4 cellular contexts compared by ENCODE assay signal in the genomic region with DNA sequence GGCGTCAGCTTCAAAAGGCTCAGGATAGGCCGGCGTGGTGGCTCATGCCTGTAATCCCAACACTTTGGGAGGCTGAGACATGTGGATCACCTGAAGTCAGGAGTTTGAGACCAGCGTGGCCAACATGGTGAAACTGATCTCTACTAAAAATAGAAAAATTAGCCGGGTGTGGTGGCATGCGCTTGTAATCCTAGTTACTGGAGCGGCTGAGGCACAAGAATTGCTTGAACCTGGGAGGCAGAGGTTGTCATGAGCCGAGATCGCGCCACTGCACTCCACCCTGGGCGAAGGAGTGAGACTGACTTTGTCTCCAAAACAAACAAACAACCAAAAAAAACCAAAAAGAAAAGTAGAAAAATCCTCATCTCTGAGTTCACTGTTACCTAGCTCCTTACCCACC. TPM values are rescaled to one million over a fixed set of nuclear protein-coding genes. Genes with fewer than 3 reads are reported as not detected.
"Had no signal": no experiment of that assay in that cellular context is flagged by ENCODE, and none has a peak within 500 bp of the region (broad histone marks: within the 10 kb centered on the region; RNA-seq: fewer than 3 reads in every experiment).

No MANE protein-coding gene starts in this region.

RNA-seq across cellular contexts. Expression of a gene that starts 3.4 kb away (rescaled TPM):
- total RNA-seq: LHCN-M2, M059J, MCF 10A, NCI-H460 had no signal

RNA-seq across cellular contexts. Expression of a gene that starts 11.3 kb away (rescaled TPM):
- total RNA-seq: LHCN-M2, M059J, MCF 10A, NCI-H460 had no signal

RNA-seq across cellular contexts. Expression of a gene that starts 11.6 kb away (rescaled TPM):
- total RNA-seq: LHCN-M2, M059J, MCF 10A, NCI-H460 had no signal

RNA-seq across cellular contexts. Expression of a gene that starts 25.9 kb away (rescaled TPM):
- total RNA-seq: LHCN-M2, M059J, MCF 10A, NCI-H460 had no signal

RNA-seq across cellular contexts. Expression of a gene that starts 33.5 kb away (rescaled TPM):
- total RNA-seq: LHCN-M2, M059J, MCF 10A, NCI-H460 had no signal
